In the genomic region with DNA sequence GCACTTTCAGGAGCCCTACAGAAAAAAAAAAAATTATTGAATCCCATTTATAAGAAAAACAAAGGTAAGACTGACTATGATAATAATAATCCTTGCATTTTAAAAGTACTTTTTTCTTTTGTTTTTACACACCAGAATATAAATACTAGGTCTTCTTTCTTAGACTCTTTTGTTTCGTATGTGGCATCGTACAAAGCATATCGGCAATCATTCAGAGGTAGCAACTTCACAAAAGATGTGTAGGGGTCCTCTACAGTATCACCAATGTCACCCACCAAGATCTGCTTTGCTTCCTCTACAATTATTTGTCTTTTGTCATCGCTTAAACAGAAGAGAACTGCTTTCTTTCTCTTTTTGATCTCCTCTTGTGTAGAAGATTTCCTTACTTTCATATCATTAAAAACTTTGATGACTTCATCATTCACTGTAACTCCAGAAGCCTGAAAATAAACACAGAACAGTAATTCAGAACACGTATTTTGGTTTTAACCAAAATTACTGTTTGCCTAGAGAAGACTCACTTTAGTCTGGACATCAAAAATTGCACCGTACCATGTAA, we compare ENCODE assay signal across 8 cellular contexts. TPM values are rescaled to one million over a fixed set of nuclear protein-coding genes. Genes with fewer than 3 reads are reported as not detected.
A peak's percentile ranks its signal among the peaks of the same experiment; 100 is the strongest.
DNase-seq lines count a peak whose midpoint lies in the region; TF ChIP-seq lines count a peak whose summit lies in the region.

No MANE protein-coding gene starts in this region.

- no peaks in the 10 kb centered on the region for H3K9me3 Mint-ChIP-seq in neural crest cell

- H3K27me3 ChIP-seq in BLaER1, result no peaks in the 10 kb centered on the region
- no peaks in the 10 kb centered on the region for H3K27me3 ChIP-seq in effector memory CD4-positive, alpha-beta T cell (replicated peaks; ENCODE audit: control insufficient read depth, insufficient read depth, low read length, poor library complexity, severe bottlenecking)

- H3K36me3 Mint-ChIP-seq in neural crest cell (ENCODE audit: low read depth), result peaks cover 3% of the 10 kb centered on the region

- H3K4me3 Mint-ChIP-seq in neural crest cell, result peak overlapping the region; percentile 92

- TF ChIP-seq POLR2A in NB4 (IDR thresholded peaks at IDR 0.05; ENCODE audit: extremely low read depth, insufficient read length), result no peak

- 0 out of 2 replicates have a peak overlapping the region, but pooled peaks have one; percentile 87 for H3K27ac ChIP-seq in BLaER1
- H3K27ac ChIP-seq in effector memory CD4-positive, alpha-beta T cell (ENCODE audit: insufficient read depth, low read length, poor library complexity, severe bottlenecking), result peak overlapping the region; percentile 85

- H3K27me3 Mint-ChIP-seq in neural crest cell (ENCODE audit: low read depth), result peaks cover 8% of the 10 kb centered on the region

- H3K36me3 ChIP-seq in BLaER1, result peaks cover 10% of the 10 kb centered on the region; the same call in 1 of the 2 replicates
- no peaks in the 10 kb centered on the region for H3K36me3 ChIP-seq in effector memory CD4-positive, alpha-beta T cell (ENCODE audit: control insufficient read depth, insufficient read depth, low read length)

- peak overlapping the region; percentile 86 for H3K9ac ChIP-seq in BLaER1

- H3K4me1 Mint-ChIP-seq in neural crest cell, result peaks cover 19% of the 10 kb centered on the region

- H3K4me2 ChIP-seq in BLaER1, result peak overlapping the region; percentile 85

- DNase-seq in NB4 (ENCODE audit: low read depth) (no peak), neural crest cell (ENCODE audit: low read depth, low spot score) (no peak), NCI-H1694 treated with DMSO at 0.1 percent for 48 hours (lab: John Stamatoyannopoulos, UW) (no peak), DMS 273 (lab: John Stamatoyannopoulos, UW; ENCODE audit: unreplicated experiment) (no peak), HCEC 1CT (no peak)
- no peak for DNase-seq in effector memory CD4-positive, alpha-beta T cell
- DNase-seq in activated CD4-positive, CD25-positive, alpha-beta regulatory T cell (lab: John Stamatoyannopoulos, UW), result no peak

- peak overlapping the region; percentile 90 for H3K27ac Mint-ChIP-seq in neural crest cell (ENCODE audit: unreplicated experiment)

- H3K4me3 ChIP-seq in BLaER1 (peak overlapping the region; percentile 81), NB4 (ENCODE audit: low read depth, low read length) (peak overlapping the region; percentile 73)
- H3K4me3 ChIP-seq in effector memory CD4-positive, alpha-beta T cell (ENCODE audit: insufficient read depth, low read depth, low read length, poor library complexity, severe bottlenecking), result peak overlapping the region; percentile 87

- H3K9me3 ChIP-seq in BLaER1, result no peaks in the 10 kb centered on the region
- no peaks in the 10 kb centered on the region for H3K9me3 ChIP-seq in effector memory CD4-positive, alpha-beta T cell (ENCODE audit: control insufficient read depth, low read length)

- H3K4me1 ChIP-seq in BLaER1, result peaks cover 49% of the 10 kb centered on the region
- H3K4me1 ChIP-seq in effector memory CD4-positive, alpha-beta T cell (ENCODE audit: control insufficient read depth, insufficient read depth, low read length, poor library complexity, severe bottlenecking), result peaks cover 11% of the 10 kb centered on the region

- no peaks in the 10 kb centered on the region for H4K20me1 ChIP-seq in BLaER1

- no peak for TF ChIP-seq CTCF in NB4 (IDR thresholded peaks at IDR 0.05; ENCODE audit: low read depth, low read length)
- TF ChIP-seq CTCF in neural crest cell (conservative IDR thresholded peaks at IDR 0.05), result no peak

RNA-seq across cellular contexts. Expression of a gene that starts 1.2 kb away (rescaled TPM):
- total RNA-seq in neural crest cell, result 55.9 and 56.5 TPM in 2 replicates
